ENCODE assay signal across 8 cellular contexts in the genomic region with DNA sequence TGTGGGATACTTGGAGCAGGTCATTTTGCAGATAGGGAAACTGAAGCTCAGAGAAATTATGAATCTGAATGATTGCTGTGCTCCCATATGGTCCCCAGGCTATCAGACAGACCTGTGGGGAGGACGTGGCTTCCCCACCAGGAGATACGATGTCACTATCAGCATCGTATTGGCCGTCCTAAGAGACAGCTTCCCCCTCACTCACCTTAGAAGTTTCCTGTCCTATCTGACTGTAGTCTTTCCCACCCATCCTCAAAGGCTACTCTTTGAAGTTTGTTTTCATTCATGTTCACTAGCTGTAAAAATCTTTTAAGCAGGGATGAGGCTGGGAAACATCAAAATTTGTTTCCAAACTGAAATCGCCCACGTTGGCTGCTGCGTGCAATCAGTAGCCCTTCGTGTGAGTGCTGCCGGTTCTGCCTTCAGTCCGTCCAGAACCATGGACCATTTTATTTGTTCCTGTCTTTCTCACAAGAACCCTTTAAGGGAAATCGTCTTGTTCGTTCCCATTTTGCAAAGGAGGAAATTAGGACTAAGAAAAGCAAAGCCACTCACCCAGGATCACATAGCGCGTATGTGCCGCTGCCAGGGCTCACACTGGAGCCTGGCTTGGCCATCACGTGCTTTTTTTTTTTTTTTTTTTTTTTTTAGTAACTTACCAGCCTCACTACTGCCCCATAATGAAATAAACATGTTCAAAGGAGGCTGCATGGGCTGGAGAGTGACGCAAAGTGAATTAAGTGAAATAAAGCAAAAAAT. TPM values are rescaled to one million over a fixed set of nuclear protein-coding genes. Genes with fewer than 3 reads are reported as not detected.
DNase-seq lines count a peak whose midpoint lies in the region; ATAC-seq, FAIRE-seq and TF ChIP-seq lines count a peak whose summit lies in the region.

No MANE protein-coding gene starts in this region.

- DNase-seq in A549 (ENCODE audit: low read depth in 1 of 2, low spot score in 1 of 2) (no peak), HAP-1 (ENCODE audit: low spot score in 2 of 2) (peak in 1 of 2 experiments; percentile 12), heart right ventricle (peak in 1 of 2 donors; percentile 24), retina (peak; percentile 71), NCI-H1436 (lab: John Stamatoyannopoulos, UW) (no peak), NCI-H1694 (lab: John Stamatoyannopoulos, UW) (no peak)
- no peak for DNase-seq in activated T-cell treated with anti-CD3 and anti-CD28 coated beads, Interleukin-2, amount 50 U/mL, for 72 hours

- H3K36me3 Mint-ChIP-seq in activated T-cell treated with anti-CD3 and anti-CD28 coated beads, Interleukin-2, amount 50 U/mL, for 72 hours (ENCODE audit: insufficient read depth in 2 of 2), result peaks cover 0 to 2% of the 10 kb centered on the region in 2 donors

- WGBS in A549 (ENCODE audit: missing lambda C conversion rate), result 88% methylated on average over 17 of the region's 17 CpGs
- 20 to 29% methylated on average over 17 of the region's 17 CpGs for WGBS in heart right ventricle, 2 donors

- H3K9me3 Mint-ChIP-seq in activated T-cell treated with anti-CD3 and anti-CD28 coated beads, Interleukin-2, amount 50 U/mL, for 72 hours, result no peaks in the 10 kb centered on the region

- intact Hi-C loops in heart right ventricle (cut with DNase I), result loop anchor here in 4 of 10 donors (5.0 kb wide), 1 partner anchor 45 kb away; a partner anchor contains a TSS

- H3K27ac ChIP-seq in A549 (peak overlapping the region in 1 of 2 experiments; percentile 94; a peak in 1 of 6 replicates), heart right ventricle (peak overlapping the region in 9 of 10 donors; percentile 24 to 93 (median 84))

- no peak for TF ChIP-seq EP300 in A549 (IDR thresholded peaks at IDR 0.05)

- TF ChIP-seq RAD21 in A549 (conservative IDR thresholded peaks at IDR 0.05 in 1 of 2, IDR thresholded peaks at IDR 0.05 in 1 of 2), result no peak

- no peak for FAIRE-seq in A549 (lab: Jason Lieb, UNC)

- peak overlapping the region; percentile 50 for H3K27ac Mint-ChIP-seq in activated T-cell treated with anti-CD3 and anti-CD28 coated beads, Interleukin-2, amount 50 U/mL, for 72 hours

- peak overlapping the region; percentile 99 to 100 for H3K4me3 Mint-ChIP-seq in activated T-cell treated with anti-CD3 and anti-CD28 coated beads, Interleukin-2, amount 50 U/mL, for 72 hours

- no peaks in the 10 kb centered on the region for H3K36me3 ChIP-seq in HAP-1 (replicated peaks)
- no peaks in the 10 kb centered on the region for H3K36me3 ChIP-seq in heart right ventricle

- TF ChIP-seq CTCF in A549 (IDR thresholded peaks at IDR 0.05), result no peak
- TF ChIP-seq CTCF in heart right ventricle (IDR thresholded peaks at IDR 0.05), result no peak

- POLR2A ChIA-PET in A549 (lab: Yijun Ruan, JAX), result interaction anchor here (0.5 to 3.0 kb wide), 2 partner anchors 44 to 48 kb away, joined by 3 to 24 read pairs; a partner anchor contains a TSS

- H3K4me1 ChIP-seq in A549 (peaks cover 43% of the 10 kb centered on the region), HAP-1 (peaks cover 39% of the 10 kb centered on the region), heart right ventricle (peaks cover 13 to 48% (median 46%) of the 10 kb centered on the region in 9 donors)

- no peaks in the 10 kb centered on the region for H3K27me3 Mint-ChIP-seq in activated T-cell treated with anti-CD3 and anti-CD28 coated beads, Interleukin-2, amount 50 U/mL, for 72 hours (ENCODE audit: low read depth)

- H3K4me2 ChIP-seq in A549, result peak overlapping the region; percentile 90

- H3K9me3 ChIP-seq in A549 (no peaks in the 10 kb centered on the region), HAP-1 (no peaks in the 10 kb centered on the region), heart right ventricle (no peaks in the 10 kb centered on the region)

- H3K27me3 ChIP-seq in HAP-1 (ENCODE audit: low read depth) (no peaks in the 10 kb centered on the region), heart right ventricle (no peaks in the 10 kb centered on the region)

- in situ Hi-C loops in HAP-1 (cut with MboI; ENCODE audit: low sequenced_read_pairs), result no loop called here

- CTCF ChIA-PET in A549 (lab: Yijun Ruan, JAX), result interaction anchor here (0.5 to 1.6 kb wide), 3 partner anchors 11 to 100 kb away, joined by 3 to 4 read pairs (median 3); no protein-coding TSS in a partner anchor

- H3K4me3 ChIP-seq in A549 (no peak overlapping the region), HAP-1 (peak overlapping the region; percentile 52), heart right ventricle (peak overlapping the region in 7 of 10 donors; percentile 71 to 92 (median 75))

- TF ChIP-seq POLR2A in A549 (IDR thresholded peaks at IDR 0.05; ENCODE audit: low read length), result no peak

- H3K4me1 Mint-ChIP-seq in activated T-cell treated with anti-CD3 and anti-CD28 coated beads, Interleukin-2, amount 50 U/mL, for 72 hours (ENCODE audit: low read depth), result peaks cover 39% of the 10 kb centered on the region

- ATAC-seq in A549 (no peak), heart right ventricle (peak in 5 of 8 donors; percentile 6 to 64 (median 47)), HG03469 (IDR thresholded peaks at IDR 0.05; ENCODE audit: unreplicated experiment) (no peak)
- ATAC-seq in activated T-cell treated with anti-CD3 and anti-CD28 coated beads, Interleukin-2, amount 50 U/mL, for 72 hours (replicated peaks in 1 of 2), result peak; percentile 30 to 31

TF ChIP-seq in A549, 52 proteins besides CTCF, POLR2A, EP300 and RAD21:
- TF ChIP-seq HOXB13 (CRISPR knock-in tag; IDR thresholded peaks at IDR 0.05; ENCODE audit: low read depth) (no peak), NPAS2 (CRISPR knock-in tag; IDR thresholded peaks at IDR 0.05; ENCODE audit: borderline replicate concordance) (no peak), POLR2AphosphoS2 (conservative IDR thresholded peaks at IDR 0.05; ENCODE audit: low read length) (no peak), ESRRA (IDR thresholded peaks at IDR 0.05; ENCODE audit: borderline replicate concordance, low read length) (no peak), BHLHE40 (IDR thresholded peaks at IDR 0.05; ENCODE audit: low read depth, low read length) (no peak), KDM1A (IDR thresholded peaks at IDR 0.05; ENCODE audit: low read depth) (no peak)
- TF ChIP-seq, protein P1, sequence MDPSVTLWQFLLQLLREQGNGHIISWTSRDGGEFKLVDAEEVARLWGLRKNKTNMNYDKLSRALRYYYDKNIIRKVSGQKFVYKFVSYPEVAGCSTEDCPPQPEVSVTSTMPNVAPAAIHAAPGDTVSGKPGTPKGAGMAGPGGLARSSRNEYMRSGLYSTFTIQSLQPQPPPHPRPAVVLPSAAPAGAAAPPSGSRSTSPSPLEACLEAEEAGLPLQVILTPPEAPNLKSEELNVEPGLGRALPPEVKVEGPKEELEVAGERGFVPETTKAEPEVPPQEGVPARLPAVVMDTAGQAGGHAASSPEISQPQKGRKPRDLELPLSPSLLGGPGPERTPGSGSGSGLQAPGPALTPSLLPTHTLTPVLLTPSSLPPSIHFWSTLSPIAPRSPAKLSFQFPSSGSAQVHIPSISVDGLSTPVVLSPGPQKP (IDR thresholded peaks at IDR 0.05; ENCODE audit: low read depth, low read length), result no peak
TF ChIP-seq in A549: peak in this region for 0.

RNA-seq across cellular contexts. Expression of a gene that starts 1.0 kb away (rescaled TPM):
- 10.4 and 12.7 TPM in 2 replicates for polyA plus RNA-seq in A549 (2011; rRNA removed)
- polyA plus RNA-seq in A549 (2012; cell fraction: cytosol; rRNA removed), result 15.0 and 25.1 TPM in 2 replicates
- polyA plus RNA-seq in A549 (2012; cell fraction: nucleus; rRNA removed), result 47.3 and 56.0 TPM in 2 replicates
- polyA plus RNA-seq in A549 (2017; fragmentation: RNase III; extraction: RNeasy Plus Mini Kit Qiagen cat#74134 plus additional on column Dnase treatment), result 18.1 to 18.4 TPM (median 18.3 TPM) in 3 replicates
- 20.4 and 34.1 TPM in 2 replicates for polyA minus RNA-seq in A549 (2011; rRNA and poly(A)+ RNA removed)
- 10 to 100 TPM; 43.4 to 47.7 TPM for total RNA-seq in activated T-cell treated with anti-CD3 and anti-CD28 coated beads, Interleukin-2, amount 50 U/mL, for 72 hours
- total RNA-seq in heart right ventricle, result 10 to 100 TPM in 9 of 10 donors, 1 to 10 TPM in 1; 10.0 to 18.4 (median 14.6) TPM
- 1 to 10 TPM; 4.8 to 9.7 TPM for polyA plus RNA-seq in heart right ventricle

RNA-seq across cellular contexts. Expression of a gene that starts 44.5 kb away (rescaled TPM):
- polyA plus RNA-seq in A549 (2011; rRNA removed) (22.1 and 26.6 TPM in 2 replicates), A549 (2017; fragmentation: RNase III; extraction: RNeasy Plus Mini Kit Qiagen cat#74134 plus additional on column Dnase treatment) (17.8 to 20.2 TPM (median 18.7 TPM) in 3 replicates), heart right ventricle (10 to 100 TPM in 1 of 2 donors, 1 to 10 TPM in 1; 1.8 to 18.1 TPM)
- polyA plus RNA-seq in A549 (2012; cell fraction: cytosol; rRNA removed), result 53.4 and 84.4 TPM in 2 replicates
- polyA plus RNA-seq in A549 (2012; cell fraction: nucleus; rRNA removed), result 34.7 and 58.1 TPM in 2 replicates
- polyA minus RNA-seq in A549 (2011; rRNA and poly(A)+ RNA removed), result 15.7 and 29.4 TPM in 2 replicates
- 10 to 100 TPM; 35.2 to 39.3 TPM for total RNA-seq in activated T-cell treated with anti-CD3 and anti-CD28 coated beads, Interleukin-2, amount 50 U/mL, for 72 hours
- total RNA-seq in heart right ventricle, result 10 to 100 TPM in 3 of 10 donors, 1 to 10 TPM in 7; 6.0 to 14.1 (median 8.8) TPM

Comparison
In these comparisons a context has a peak if more than half of its experiments do, and no peak if none do; other contexts are left out.
1. ATAC-seq: peak in activated T-cell treated with anti-CD3 and anti-CD28 coated beads, Interleukin-2, amount 50 U/mL, for 72 hours (2 of 2) and heart right ventricle (5 of 8); none in A549 (0 of 2) and HG03469 (single experiment).